8 cellular contexts compared by ENCODE assay signal in the genomic region with DNA sequence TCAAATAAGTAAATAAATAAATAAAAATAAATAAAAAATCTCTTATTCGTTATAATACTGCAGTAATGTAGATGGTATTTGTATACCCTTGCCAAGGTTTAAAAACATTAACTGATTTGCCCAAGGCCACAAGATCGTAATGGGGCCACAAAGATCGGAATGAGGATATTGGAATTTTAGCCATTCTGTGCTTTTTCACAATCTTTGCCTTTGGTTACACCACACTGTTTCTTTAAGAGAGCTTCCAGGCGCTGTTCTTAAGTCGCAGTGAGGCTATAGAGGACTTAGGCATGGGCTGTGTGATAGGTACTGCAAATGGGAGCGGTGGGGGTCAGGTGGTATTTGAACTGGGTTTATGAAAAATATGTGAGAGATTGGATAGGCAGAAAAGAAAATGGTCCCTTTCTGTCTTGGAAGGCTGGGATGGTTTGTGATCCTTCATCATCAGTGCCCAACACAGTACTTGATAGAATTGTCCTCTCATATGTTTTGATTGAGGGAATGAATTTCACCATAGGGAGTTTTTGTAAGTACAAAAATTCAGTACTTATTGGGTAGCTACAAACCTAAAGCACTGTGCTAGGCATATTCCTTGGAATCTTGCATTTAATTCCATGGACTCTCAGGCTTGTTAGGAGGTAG. TPM values are rescaled to one million over a fixed set of nuclear protein-coding genes. Genes with fewer than 3 reads are reported as not detected.
DNase-seq lines count a peak whose midpoint lies in the region; ATAC-seq lines count a peak whose summit lies in the region.

No MANE protein-coding gene starts in this region.

- peak overlapping the region; percentile 53 for H3K27ac Mint-ChIP-seq in T-helper 1 cell treated with Interleukin-12 subunit alpha and Interleukin-12 subunit beta and Interleukin-4 antibody, amounts not matched to agents 30 μg/mL and 1 μg/mL, for 36 hours
- peak overlapping the region; percentile 16 for H3K27ac Mint-ChIP-seq in activated CD8-positive, alpha-beta T cell treated with anti-CD3 and anti-CD28 coated beads, Interleukin-2, amount 10 ng/mL, durations not matched to agents 7 days and 5 days
- H3K27ac Mint-ChIP-seq in stimulated activated naive CD8-positive, alpha-beta T cell treated with anti-CD3 and anti-CD28 coated beads, Interleukin-15, amount 100 ng/mL, for 72 hours: peak overlapping the region in 1 of 2 donors; percentile 74

- H3K9me3 Mint-ChIP-seq in T-helper 1 cell treated with Interleukin-12 subunit alpha and Interleukin-12 subunit beta and Interleukin-4 antibody, amounts not matched to agents 30 μg/mL and 1 μg/mL, for 36 hours: no peaks in the 10 kb centered on the region
- no peaks in the 10 kb centered on the region for H3K9me3 Mint-ChIP-seq in activated CD8-positive, alpha-beta T cell treated with anti-CD3 and anti-CD28 coated beads, Interleukin-2, amount 10 ng/mL, durations not matched to agents 7 days and 5 days (ENCODE audit: insufficient read depth)
- no peaks in the 10 kb centered on the region for H3K9me3 Mint-ChIP-seq in stimulated activated naive CD8-positive, alpha-beta T cell treated with anti-CD3 and anti-CD28 coated beads, Interleukin-15, amount 100 ng/mL, for 72 hours

- H3K27me3 Mint-ChIP-seq in T-helper 1 cell treated with Interleukin-12 subunit alpha and Interleukin-12 subunit beta and Interleukin-4 antibody, amounts not matched to agents 30 μg/mL and 1 μg/mL, for 36 hours (ENCODE audit: low read depth): no peaks in the 10 kb centered on the region
- H3K27me3 Mint-ChIP-seq in activated CD8-positive, alpha-beta T cell treated with anti-CD3 and anti-CD28 coated beads, Interleukin-2, amount 10 ng/mL, durations not matched to agents 7 days and 5 days (ENCODE audit: low read depth): no peaks in the 10 kb centered on the region
- no peaks in the 10 kb centered on the region for H3K27me3 Mint-ChIP-seq in stimulated activated naive CD8-positive, alpha-beta T cell treated with anti-CD3 and anti-CD28 coated beads, Interleukin-15, amount 100 ng/mL, for 72 hours

- H3K4me3 ChIP-seq in iPS-11a (ENCODE audit: low read depth, low read length): peak overlapping the region; percentile 82

- peak overlapping the region; percentile 73 for H3K4me3 Mint-ChIP-seq in T-helper 1 cell treated with Interleukin-12 subunit alpha and Interleukin-12 subunit beta and Interleukin-4 antibody, amounts not matched to agents 30 μg/mL and 1 μg/mL, for 36 hours
- peak overlapping the region; percentile 88 for H3K4me3 Mint-ChIP-seq in activated CD8-positive, alpha-beta T cell treated with anti-CD3 and anti-CD28 coated beads, Interleukin-2, amount 10 ng/mL, durations not matched to agents 7 days and 5 days
- peak overlapping the region; percentile 70 to 93 for H3K4me3 Mint-ChIP-seq in stimulated activated naive CD8-positive, alpha-beta T cell treated with anti-CD3 and anti-CD28 coated beads, Interleukin-15, amount 100 ng/mL, for 72 hours

- POLR2A ChIA-PET in activated CD8-positive, alpha-beta T cell treated with anti-CD3 and anti-CD28 coated beads, Interleukin-2, amount 10 ng/mL, durations not matched to agents 7 days and 5 days (lab: Charles Lee): interaction anchor here (1.2 kb wide), 1 partner anchor 74 kb away, joined by 5 read pairs; a partner anchor contains a TSS

- peaks cover 26% of the 10 kb centered on the region for H3K36me3 Mint-ChIP-seq in T-helper 1 cell treated with Interleukin-12 subunit alpha and Interleukin-12 subunit beta and Interleukin-4 antibody, amounts not matched to agents 30 μg/mL and 1 μg/mL, for 36 hours (ENCODE audit: low read depth)
- H3K36me3 Mint-ChIP-seq in activated CD8-positive, alpha-beta T cell treated with anti-CD3 and anti-CD28 coated beads, Interleukin-2, amount 10 ng/mL, durations not matched to agents 7 days and 5 days (ENCODE audit: low read depth): peaks cover 35% of the 10 kb centered on the region

- CTCF ChIA-PET in activated CD8-positive, alpha-beta T cell treated with anti-CD3 and anti-CD28 coated beads, Interleukin-2, amount 10 ng/mL, durations not matched to agents 7 days and 5 days (lab: Charles Lee): interaction anchor here (1.1 kb wide), 1 partner anchor 73 kb away, joined by 3 read pairs; no protein-coding TSS in a partner anchor

- DNase-seq in T-helper 1 cell (no peak), cerebellar cortex (ENCODE audit: low spot score) (no peak), NCI-H146 (lab: John Stamatoyannopoulos, UW) (no peak)
- no peak for DNase-seq in activated CD8-positive, alpha-beta T cell treated with anti-CD3 and anti-CD28 coated beads, Interleukin-2, amount 10 ng/mL, durations not matched to agents 7 days and 5 days
- DNase-seq in stimulated activated naive CD8-positive, alpha-beta T cell treated with anti-CD3 and anti-CD28 coated beads, Interleukin-15, amount 100 ng/mL, for 72 hours: no peak

- ATAC-seq in activated CD8-positive, alpha-beta T cell treated with anti-CD3 and anti-CD28 coated beads, Interleukin-2, amount 10 ng/mL, durations not matched to agents 7 days and 5 days: no peak
- no peak for ATAC-seq in stimulated activated naive CD8-positive, alpha-beta T cell treated with anti-CD3 and anti-CD28 coated beads, Interleukin-15, amount 100 ng/mL, for 72 hours
- no peak for ATAC-seq in HG03175 (IDR thresholded peaks at IDR 0.05; ENCODE audit: unreplicated experiment)

- peaks cover 44% of the 10 kb centered on the region for H3K4me1 Mint-ChIP-seq in T-helper 1 cell treated with Interleukin-12 subunit alpha and Interleukin-12 subunit beta and Interleukin-4 antibody, amounts not matched to agents 30 μg/mL and 1 μg/mL, for 36 hours (ENCODE audit: low read depth)
- peaks cover 55% of the 10 kb centered on the region for H3K4me1 Mint-ChIP-seq in activated CD8-positive, alpha-beta T cell treated with anti-CD3 and anti-CD28 coated beads, Interleukin-2, amount 10 ng/mL, durations not matched to agents 7 days and 5 days (ENCODE audit: low read depth)
- H3K4me1 Mint-ChIP-seq in stimulated activated naive CD8-positive, alpha-beta T cell treated with anti-CD3 and anti-CD28 coated beads, Interleukin-15, amount 100 ng/mL, for 72 hours: peaks cover 65% of the 10 kb centered on the region

RNA-seq across cellular contexts. Expression of a gene that starts 1.4 kb away (rescaled TPM):
- total RNA-seq in activated CD8-positive, alpha-beta T cell treated with anti-CD3 and anti-CD28 coated beads, Interleukin-2, amount 10 ng/mL, durations not matched to agents 7 days and 5 days: 10 to 100 TPM; 27.5 to 29.1 TPM
